In genomic region chr11:124199702-124200101, GRCh38 we compare ENCODE assay signal across 25 cellular contexts. TPM values are rescaled to one million over a fixed set of nuclear protein-coding genes. Genes with fewer than 3 reads are reported as not detected.
DNase-seq lines count a peak whose midpoint lies in the region; ATAC-seq and TF ChIP-seq lines count a peak whose summit lies in the region.
"Had no signal": no experiment of that assay in that cellular context is flagged by ENCODE, and none has a peak within 500 bp of the region (broad histone marks: within the 10 kb centered on the region; RNA-seq: fewer than 3 reads in every experiment).

No MANE protein-coding gene starts in this region.

- H3K36me3 ChIP-seq in mammary epithelial cell (ENCODE audit: insufficient read depth, low read length): no peaks in the 10 kb centered on the region
- H3K36me3 ChIP-seq: BE2C, upper lobe of right lung, WERI-Rb-1 had no signal

- no peak overlapping the region for H3K9ac ChIP-seq in mammary epithelial cell (ENCODE audit: insufficient read depth, low read length)

- no peak overlapping the region for H3K4me2 ChIP-seq in mammary epithelial cell (ENCODE audit: insufficient read depth, low read depth, low read length)
- H3K4me2 ChIP-seq: smooth muscle cell had no signal

- no peaks in the 10 kb centered on the region for H3K36me3 Mint-ChIP-seq in activated naive CD8-positive, alpha-beta T cell treated with anti-CD3 and anti-CD28 coated beads, Interleukin-2, amount 50 U/mL, for 24 hours (ENCODE audit: low read depth)

- no peak overlapping the region for H3K27ac ChIP-seq in mammary epithelial cell (ENCODE audit: insufficient read depth, low read depth, low read length)
- H3K27ac ChIP-seq: upper lobe of right lung, WERI-Rb-1 had no signal

- no peak for ATAC-seq in activated naive CD8-positive, alpha-beta T cell treated with anti-CD3 and anti-CD28 coated beads, Interleukin-2, amount 50 U/mL, for 24 hours
- no peak for ATAC-seq in left colon
- ATAC-seq: upper lobe of right lung had no signal

- H3K4me3 ChIP-seq in mammary epithelial cell (replicated peaks in 1 of 3; ENCODE audit: insufficient read depth in 1 of 3, low read depth in 2 of 3, low read length in 3 of 3): no peak overlapping the region
- H3K4me3 ChIP-seq: smooth muscle cell, upper lobe of right lung had no signal

- H3K27me3 Mint-ChIP-seq in activated naive CD8-positive, alpha-beta T cell treated with anti-CD3 and anti-CD28 coated beads, Interleukin-2, amount 50 U/mL, for 24 hours: peaks cover 12% of the 10 kb centered on the region

- TF ChIP-seq CTCF in mammary epithelial cell (conservative IDR thresholded peaks at IDR 0.05 in 1 of 2, IDR thresholded peaks at IDR 0.05 in 1 of 2; ENCODE audit: extremely low read depth in 1 of 2, insufficient read depth in 1 of 2, low read depth in 1 of 2, low read length in 2 of 2): no peak

- no TSS peak for BruUV-seq in mammary epithelial cell (replicated peaks; lab: Mats Ljungman, UMichigan)

- DNase-seq in H4 (ENCODE audit: low spot score) (peak; percentile 28), RPMI7951 (ENCODE audit: low read depth) (peak; percentile 28), mammary epithelial cell (peak; percentile 17), kidney tubule cell (ENCODE audit: low spot score) (peak; percentile 22), dedifferentiated amniotic fluid mesenchymal stem cell (ENCODE audit: extremely low spot score) (no peak), left colon (no peak)
- DNase-seq in activated naive CD8-positive, alpha-beta T cell treated with anti-CD3 and anti-CD28 coated beads, Interleukin-2, amount 50 U/mL, for 24 hours: no peak
- no peak for DNase-seq in activated CD4-positive, alpha-beta T cell treated with anti-CD3 and anti-CD28 coated beads, Interleukin-2, amount 50 U/mL, for 4 hours
- DNase-seq: activated CD4-positive, alpha-beta T cell treated with anti-CD3 and anti-CD28 coated beads, Interleukin-2, amount 50 U/mL, for 48 hours; activated gamma-delta T cell treated with Interleukin-2 at 50 U/mL for 16 hours; amygdala; BE2C; KBM-7; NCI-H1092; NCI-H2081; NCI-H524 treated with DMSO at 0.1 percent for 48 hours; nephron progenitor cell; posterior cingulate gyrus; Right ventricle myocardium superior; upper lobe of right lung; WERI-Rb-1 had no signal

- 50% methylated on average over 1 of the region's 1 CpG for WGBS in mammary epithelial cell (ENCODE audit: low coverage, missing lambda C conversion rate)

- intact Hi-C loops in mammary epithelial cell (cut with micrococcal nuclease): loop anchor here (10.0 kb wide), 1 partner anchor 455 kb away; the partner anchor contains the start of gene ZNF202
- intact Hi-C loops in left colon (cut with DNase I, micrococcal nuclease): loop anchor here in 1 of 2 donors (10.0 kb wide), 1 partner anchor 125 kb away; no protein-coding TSS in a partner anchor

- CTCF ChIA-PET in mammary epithelial cell (lab: Charles Lee; ENCODE audit: low non-redundant PET): no interaction called here

- no peak overlapping the region for H2AFZ ChIP-seq in mammary epithelial cell (ENCODE audit: low read depth, low read length)

- no peaks in the 10 kb centered on the region for H3K9me3 ChIP-seq in mammary epithelial cell (replicated peaks; ENCODE audit: insufficient read depth, low read length)
- H3K9me3 ChIP-seq: BE2C, upper lobe of right lung had no signal

- dilution Hi-C loops in mammary epithelial cell (cut with HindIII; ENCODE audit: low sequenced_read_pairs): no loop called here

- H3K4me1 Mint-ChIP-seq in activated naive CD8-positive, alpha-beta T cell treated with anti-CD3 and anti-CD28 coated beads, Interleukin-2, amount 50 U/mL, for 24 hours: no peaks in the 10 kb centered on the region

- no peaks in the 10 kb centered on the region for H3K4me1 ChIP-seq in mammary epithelial cell (ENCODE audit: insufficient read depth, low read length)
- H3K4me1 ChIP-seq: BE2C, upper lobe of right lung had no signal

- H3K27me3 ChIP-seq in mammary epithelial cell (ENCODE audit: insufficient read depth, low read length): no peaks in the 10 kb centered on the region
- H3K27me3 ChIP-seq: upper lobe of right lung had no signal

- no peak overlapping the region for H3K4me3 Mint-ChIP-seq in activated naive CD8-positive, alpha-beta T cell treated with anti-CD3 and anti-CD28 coated beads, Interleukin-2, amount 50 U/mL, for 24 hours
- H3K4me3 Mint-ChIP-seq: nephron progenitor cell; T-helper 1 cell treated with Interleukin-12 subunit alpha and Interleukin-12 subunit beta and Interleukin-4 antibody, amounts not matched to agents 30 μg/mL and 1 μg/mL, for 36 hours had no signal

- no peak overlapping the region for H3K27ac Mint-ChIP-seq in activated naive CD8-positive, alpha-beta T cell treated with anti-CD3 and anti-CD28 coated beads, Interleukin-2, amount 50 U/mL, for 24 hours
- H3K27ac Mint-ChIP-seq: nephron progenitor cell; T-helper 1 cell treated with Interleukin-12 subunit alpha and Interleukin-12 subunit beta and Interleukin-4 antibody, amounts not matched to agents 30 μg/mL and 1 μg/mL, for 36 hours had no signal

- no peaks in the 10 kb centered on the region for H3K79me2 ChIP-seq in mammary epithelial cell (ENCODE audit: insufficient read depth, low read length)

- H3K9me3 Mint-ChIP-seq in activated naive CD8-positive, alpha-beta T cell treated with anti-CD3 and anti-CD28 coated beads, Interleukin-2, amount 50 U/mL, for 24 hours: no peaks in the 10 kb centered on the region
- H3K9me3 Mint-ChIP-seq: T-helper 1 cell treated with Interleukin-12 subunit alpha and Interleukin-12 subunit beta and Interleukin-4 antibody, amounts not matched to agents 30 μg/mL and 1 μg/mL, for 36 hours had no signal

- in situ Hi-C loops in mammary epithelial cell (cut with MboI; ENCODE audit: low sequenced_read_pairs in 2 of 2): loop anchor here (5.0 kb wide), 2 partner anchors 127 to 132 kb away; no protein-coding TSS in a partner anchor

- H4K20me1 ChIP-seq in mammary epithelial cell (ENCODE audit: insufficient read depth, low read length): no peaks in the 10 kb centered on the region

RNA-seq across cellular contexts. Expression of gene OR10D3, which starts 16.6 kb away (rescaled TPM):
- total RNA-seq in H4 (2014; rRNA removed; shearing (Covaris generic)): not detected in 2 replicates
- total RNA-seq in RPMI7951 (2014; rRNA removed; shearing (Covaris generic)): not detected in 2 replicates
- total RNA-seq in mammary epithelial cell: not detected
- polyA plus RNA-seq in mammary epithelial cell: not detected
- not detected for polyA minus RNA-seq in mammary epithelial cell
- total RNA-seq in left colon: not detected
- total RNA-seq: cerebellum, frontal cortex, Right ventricle myocardium superior, smooth muscle cell, upper lobe of right lung had no signal
- polyA plus RNA-seq: smooth muscle cell had no signal

RNA-seq across cellular contexts. Expression of gene OR8G1, which starts 41.2 kb away (rescaled TPM):
- total RNA-seq in H4 (2014; rRNA removed; shearing (Covaris generic)): not detected in 2 replicates
- total RNA-seq in RPMI7951 (2014; rRNA removed; shearing (Covaris generic)): not detected in 2 replicates
- total RNA-seq in mammary epithelial cell (not detected), left colon (not detected)
- polyA plus RNA-seq in mammary epithelial cell: not detected
- not detected for polyA minus RNA-seq in mammary epithelial cell
- total RNA-seq: cerebellum, frontal cortex, Right ventricle myocardium superior, smooth muscle cell, upper lobe of right lung had no signal
- polyA plus RNA-seq: smooth muscle cell had no signal

RNA-seq across cellular contexts. Expression of gene OR8G5, which starts 56.5 kb away (rescaled TPM):
- total RNA-seq in H4 (2014; rRNA removed; shearing (Covaris generic)): not detected in 2 replicates
- not detected in 2 replicates for total RNA-seq in RPMI7951 (2014; rRNA removed; shearing (Covaris generic))
- not detected for total RNA-seq in mammary epithelial cell
- polyA plus RNA-seq in mammary epithelial cell: not detected
- not detected for polyA minus RNA-seq in mammary epithelial cell
- not detected for total RNA-seq in left colon
- total RNA-seq: cerebellum, frontal cortex, Right ventricle myocardium superior, smooth muscle cell had no signal
- polyA plus RNA-seq: smooth muscle cell had no signal

Comparison
In these comparisons a context has a peak if more than half of its experiments do, and no peak if none do; other contexts are left out.
1. DNase-seq: peak in H4 (single experiment), RPMI7951 (single experiment), mammary epithelial cell (single experiment) and kidney tubule cell (single experiment); none in activated naive CD8-positive, alpha-beta T cell treated with anti-CD3 and anti-CD28 coated beads, Interleukin-2, amount 50 U/mL, for 24 hours (single experiment), activated CD4-positive, alpha-beta T cell treated with anti-CD3 and anti-CD28 coated beads, Interleukin-2, amount 50 U/mL, for 4 hours (0 of 2), dedifferentiated amniotic fluid mesenchymal stem cell (single experiment) and left colon (0 of 2).